Comparison of ENCODE assay signal across 8 cellular contexts in the genomic region with DNA sequence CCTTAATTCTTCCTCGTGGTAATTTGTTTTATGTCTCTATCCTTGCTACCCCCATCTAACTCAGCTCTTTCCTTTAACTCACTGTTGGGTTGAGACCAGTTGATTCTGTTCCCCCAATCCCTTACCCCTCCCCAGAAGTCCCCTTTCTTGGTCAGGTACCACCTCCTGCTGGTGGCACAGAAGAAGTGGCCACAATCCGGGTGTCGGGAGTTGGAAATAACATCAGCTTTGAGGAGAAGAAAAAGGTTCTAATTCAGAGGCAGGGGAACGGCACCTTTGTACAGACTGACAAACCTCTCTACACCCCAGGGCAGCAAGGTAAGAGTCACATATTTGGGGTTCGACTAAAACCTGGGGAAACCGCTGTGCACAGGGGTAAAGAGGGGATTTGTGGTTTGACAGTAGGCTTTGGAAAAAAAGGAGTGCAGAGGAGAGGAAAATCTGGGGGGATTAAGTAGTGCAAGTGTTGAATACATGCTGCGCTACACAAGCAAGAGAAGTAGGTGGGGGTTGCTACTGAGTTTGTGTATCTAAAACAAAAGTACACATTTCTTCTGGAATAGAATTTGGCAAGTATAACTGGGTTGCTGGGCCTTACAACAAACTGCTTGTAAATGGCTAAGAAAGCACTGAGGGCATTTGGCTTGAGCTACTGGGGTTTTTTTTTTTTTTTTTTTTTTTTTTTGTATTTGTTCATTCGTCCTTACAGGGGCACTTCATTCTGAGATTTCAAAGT. TPM values are rescaled to one million over a fixed set of nuclear protein-coding genes. Genes with fewer than 3 reads are reported as not detected.
DNase-seq lines count a peak whose midpoint lies in the region; ATAC-seq and TF ChIP-seq lines count a peak whose summit lies in the region.

No MANE protein-coding gene starts in this region.

- H3K27me3 Mint-ChIP-seq in MCF 10A (ENCODE audit: insufficient read depth, unreplicated experiment): no peaks in the 10 kb centered on the region
- peaks cover 5% of the 10 kb centered on the region for H3K27me3 Mint-ChIP-seq in activated naive CD8-positive, alpha-beta T cell treated with anti-CD3 and anti-CD28 coated beads, Interleukin-2, amount 50 U/mL, for 24 hours

- no peaks in the 10 kb centered on the region for H3K36me3 Mint-ChIP-seq in MCF 10A (ENCODE audit: insufficient read depth, unreplicated experiment)
- no peaks in the 10 kb centered on the region for H3K36me3 Mint-ChIP-seq in activated naive CD8-positive, alpha-beta T cell treated with anti-CD3 and anti-CD28 coated beads, Interleukin-2, amount 50 U/mL, for 24 hours (ENCODE audit: low read depth)

- no peaks in the 10 kb centered on the region for H3K27me3 ChIP-seq in breast epithelium
- H3K27me3 ChIP-seq in upper lobe of right lung: peaks cover 4% of the 10 kb centered on the region

- no peak overlapping the region for H3K27ac Mint-ChIP-seq in MCF 10A (ENCODE audit: low read depth, unreplicated experiment)
- H3K27ac Mint-ChIP-seq in activated naive CD8-positive, alpha-beta T cell treated with anti-CD3 and anti-CD28 coated beads, Interleukin-2, amount 50 U/mL, for 24 hours: no peak overlapping the region

- no peak for TF ChIP-seq POLR2A in breast epithelium (IDR thresholded peaks at IDR 0.05)

- H3K27ac ChIP-seq in breast epithelium: no peak overlapping the region
- no peak overlapping the region for H3K27ac ChIP-seq in upper lobe of right lung

- intact Hi-C loops in breast epithelium (cut with DNase I; ENCODE audit: low total_unique reads) (no loop called here), MCF 10A (cut with micrococcal nuclease) (no loop called here), upper lobe of right lung (cut with DNase I) (loop anchor here (10.0 kb wide), 1 partner anchor 139 kb away; no protein-coding TSS in a partner anchor)

- H3K9me3 ChIP-seq in breast epithelium (no peaks in the 10 kb centered on the region), upper lobe of right lung (no peaks in the 10 kb centered on the region)

- H3K4me1 ChIP-seq in breast epithelium (no peaks in the 10 kb centered on the region), upper lobe of right lung (no peaks in the 10 kb centered on the region)

- no TSS peak for BruUV-seq in MCF 10A (replicated peaks; lab: Mats Ljungman, UMichigan)

- POLR2A ChIA-PET in MCF 10A (lab: Yijun Ruan, JAX): interaction anchor here (0.6 to 0.7 kb wide), 2 partner anchors 59 to 136 kb away, joined by 3 to 5 read pairs; no protein-coding TSS in a partner anchor

- no peak overlapping the region for H3K4me3 Mint-ChIP-seq in MCF 10A (ENCODE audit: unreplicated experiment)
- H3K4me3 Mint-ChIP-seq in activated naive CD8-positive, alpha-beta T cell treated with anti-CD3 and anti-CD28 coated beads, Interleukin-2, amount 50 U/mL, for 24 hours: no peak overlapping the region

- TF ChIP-seq CTCF in breast epithelium (IDR thresholded peaks at IDR 0.05) (peak in 2 of 3 donors; percentile 42 to 66), MCF 10A (IDR thresholded peaks at IDR 0.05; ENCODE audit: unreplicated experiment) (no peak), upper lobe of right lung (IDR thresholded peaks at IDR 0.05) (peak; percentile 71)

- CTCF ChIA-PET in MCF 10A (lab: Yijun Ruan, JAX): interaction anchor here (0.6 to 2.4 kb wide), 4 partner anchors 36 to 142 kb away, joined by 4 to 6 read pairs (median 5); no protein-coding TSS in a partner anchor

- H3K36me3 ChIP-seq in breast epithelium: no peaks in the 10 kb centered on the region
- H3K36me3 ChIP-seq in upper lobe of right lung: no peaks in the 10 kb centered on the region

- peak; percentile 83 for ATAC-seq in upper lobe of right lung
- ATAC-seq in activated naive CD8-positive, alpha-beta T cell treated with anti-CD3 and anti-CD28 coated beads, Interleukin-2, amount 50 U/mL, for 24 hours: no peak

- H3K9me3 Mint-ChIP-seq in MCF 10A (ENCODE audit: unreplicated experiment): no peaks in the 10 kb centered on the region
- peaks cover 5% of the 10 kb centered on the region for H3K9me3 Mint-ChIP-seq in activated naive CD8-positive, alpha-beta T cell treated with anti-CD3 and anti-CD28 coated beads, Interleukin-2, amount 50 U/mL, for 24 hours

- H3K4me3 ChIP-seq in breast epithelium (no peak overlapping the region), upper lobe of right lung (no peak overlapping the region)

- no peak for DNase-seq in breast epithelium (ENCODE audit: low spot score in 2 of 2)
- no peak for DNase-seq in MCF 10A (ENCODE audit: unreplicated experiment)
- DNase-seq in astrocyte of the hippocampus (ENCODE audit: low read depth, low spot score): peak; percentile 64
- DNase-seq in inferior parietal cortex (ENCODE audit: extremely low spot score): peak; percentile 38
- no peak for DNase-seq in upper lobe of right lung
- no peak for DNase-seq in activated naive CD8-positive, alpha-beta T cell treated with anti-CD3 and anti-CD28 coated beads, Interleukin-2, amount 50 U/mL, for 24 hours
- DNase-seq in stimulated activated CD4-positive, alpha-beta T cell treated with anti-CD3 and anti-CD28 coated beads, Interleukin-1b, Interleukin-23, amount 100 ng/mL, for 48 hours: no peak
- DNase-seq in H4 (ENCODE audit: low spot score): no peak

- H3K4me1 Mint-ChIP-seq in MCF 10A (ENCODE audit: insufficient read depth, unreplicated experiment): no peaks in the 10 kb centered on the region
- H3K4me1 Mint-ChIP-seq in activated naive CD8-positive, alpha-beta T cell treated with anti-CD3 and anti-CD28 coated beads, Interleukin-2, amount 50 U/mL, for 24 hours: peaks cover 5% of the 10 kb centered on the region

RNA-seq across cellular contexts. Expression of gene A2ML1, which starts 1.3 kb away (rescaled TPM):
- total RNA-seq in breast epithelium (1 to 10 TPM in 1 of 3 donors, under 1 TPM in 1, not detected in 1; 0.33 to 1.2 TPM), MCF 10A (2022) (not detected in 2 replicates), upper lobe of right lung (not detected)
- not detected in 2 replicates for total RNA-seq in H4 (2014; rRNA removed; shearing (Covaris generic))

Comparison
In these comparisons a context has a peak if more than half of its experiments do, and no peak if none do; other contexts are left out.
1. DNase-seq: peak in astrocyte of the hippocampus (single experiment) and inferior parietal cortex (single experiment); none in breast epithelium (0 of 2), MCF 10A (single experiment), upper lobe of right lung (single experiment), activated naive CD8-positive, alpha-beta T cell treated with anti-CD3 and anti-CD28 coated beads, Interleukin-2, amount 50 U/mL, for 24 hours (single experiment), stimulated activated CD4-positive, alpha-beta T cell treated with anti-CD3 and anti-CD28 coated beads, Interleukin-1b, Interleukin-23, amount 100 ng/mL, for 48 hours (single experiment) and H4 (single experiment).